Comparison of ENCODE assay signal across 20 cellular contexts in the genomic region with DNA sequence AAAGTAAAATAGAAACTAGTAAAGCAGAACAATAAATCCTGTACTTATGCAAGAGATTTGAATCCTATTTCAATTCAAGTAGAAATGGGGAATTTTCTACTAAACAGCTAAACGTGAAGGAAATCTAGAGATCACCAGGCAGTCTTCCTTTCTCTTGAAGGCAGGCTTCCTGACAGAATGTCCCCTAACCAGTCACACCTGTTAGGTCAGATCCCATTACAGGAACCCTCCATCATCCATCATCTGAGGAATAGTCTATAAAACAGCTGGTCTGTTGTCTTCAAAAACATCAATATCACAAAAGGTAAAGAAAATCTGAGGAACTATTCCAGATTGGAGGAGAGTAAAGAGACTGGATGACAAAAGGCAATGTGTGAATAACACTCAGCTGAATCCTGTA. TPM values are rescaled to one million over a fixed set of nuclear protein-coding genes. Genes with fewer than 3 reads are reported as not detected.
DNase-seq lines count a peak whose midpoint lies in the region; ATAC-seq, FAIRE-seq and TF ChIP-seq lines count a peak whose summit lies in the region.
"Had no signal": no experiment of that assay in that cellular context is flagged by ENCODE, and none has a peak within 500 bp of the region (broad histone marks: within the 10 kb centered on the region; RNA-seq: fewer than 3 reads in every experiment).

No MANE protein-coding gene starts in this region.

- H4K91ac ChIP-seq in H1 (replicated peaks; ENCODE audit: insufficient read length, low read length), result no peak overlapping the region

- intact Hi-C loops in spleen (cut with DNase I; ENCODE audit: low total_unique reads), result no loop called here

- peak overlapping the region; percentile 13 to 43; a peak in 1 of 4 replicates for H3K4me2 ChIP-seq in H1 (ENCODE audit: insufficient read depth in 1 of 2, low read depth in 2 of 2, low read length in 2 of 2)

- no peak overlapping the region for H3K23ac ChIP-seq in H1 (ENCODE audit: insufficient read length)

- H2BK120ac ChIP-seq in H1 (replicated peaks; ENCODE audit: low read depth, low read length), result no peak overlapping the region

- TF ChIP-seq POLR2A in H1 (IDR thresholded peaks at IDR 0.05; ENCODE audit: control extremely low read depth in 1 of 2, low read depth in 2 of 2, low read length in 2 of 2) (no peak), spleen (IDR thresholded peaks at IDR 0.05) (no peak)

- H3K14ac ChIP-seq in H1 (ENCODE audit: insufficient read length), result no peak overlapping the region

- H3K27ac Mint-ChIP-seq in progenitor cell of endocrine pancreas, result peak overlapping the region; percentile 46
- H3K27ac Mint-ChIP-seq: activated CD8-positive, alpha-beta T cell treated with anti-CD3 and anti-CD28 coated beads, Interleukin-2, amount 10 ng/mL, durations not matched to agents 7 days and 5 days; activated naive CD8-positive, alpha-beta T cell treated with anti-CD3 and anti-CD28 coated beads, Interleukin-2, amount 10 ng/mL, durations not matched to agents 7 days and 5 days; brain; HFFc6; natural killer cell treated with Interleukin-12 subunit alpha and Interleukin-12 subunit beta and Interleukin-15 and Interleukin-18, amount 100 ng/mL, for 72 hours had no signal

- H3K4me1 ChIP-seq in H1 (replicated peaks in 1 of 4; ENCODE audit: control insufficient read depth in 3 of 4, insufficient read depth in 4 of 4, low read length in 3 of 4) (peaks cover 0 to 4% (median 1%) of the 10 kb centered on the region in 4 experiments; a peak in 3 of 7 replicates), spleen (peaks cover 3 to 93% (median 57%) of the 10 kb centered on the region in 6 donors)
- H3K4me1 ChIP-seq: BE2C had no signal

- H3K4me3 ChIP-seq in H1 (ENCODE audit: extremely low read depth in 1 of 4, insufficient read depth in 2 of 4, low read depth in 3 of 4, low read length in 4 of 4) (peak overlapping the region in 1 of 4 experiments; percentile 9; a peak in 1 of 8 replicates), spleen (no peak overlapping the region)
- H3K4me3 ChIP-seq: esophagus muscularis mucosa, skin epidermis, thoracic aorta had no signal

- no peak overlapping the region for H2BK12ac ChIP-seq in H1 (ENCODE audit: low read depth, low read length)

- no peak overlapping the region for H3K4ac ChIP-seq in H1 (replicated peaks; ENCODE audit: insufficient read length, low read depth, low read length)

- POLR2A ChIA-PET in H1 (lab: Charles Lee; ENCODE audit: partially characterized antibody), result interaction anchor here (1.9 kb wide), 1 partner anchor 22 kb away, joined by 5 read pairs; no protein-coding TSS in a partner anchor

- H3K27ac ChIP-seq in H1 (ENCODE audit: low read depth, low read length), result no peak overlapping the region
- H3K27ac ChIP-seq in spleen, result peak overlapping the region in 3 of 8 donors; percentile 9 to 68 (median 48)
- H3K27ac ChIP-seq: esophagus muscularis mucosa, skin epidermis, thoracic aorta had no signal

- no peak overlapping the region for H2BK20ac ChIP-seq in H1 (ENCODE audit: low read length)

- peaks cover 0 to 2% of the 10 kb centered on the region in 2 experiments for H4K20me1 ChIP-seq in H1 (replicated peaks in 1 of 2; ENCODE audit: control insufficient read depth in 1 of 2, insufficient read depth in 2 of 2, low read length in 2 of 2)

- WGBS in H1 (ENCODE audit: extremely low coverage in 1 of 2, insufficient coverage in 1 of 2, insufficient read length in 1 of 2, insufficient replicate concordance in 2 of 2, low coverage in 1 of 2, low lambda C conversion rate in 2 of 2, missing lambda C conversion rate in 1 of 2), 2 experiments, result 21% methylated on average over 1 of the region's 1 CpG; no CpG with 5 or more reads in 1 of the 2 experiments
- WGBS in spleen, 5 donors, result 18 to 37% (median 23%) methylated on average over 1 of the region's 1 CpG

- TF ChIP-seq RAD21 in H1 (IDR thresholded peaks at IDR 0.05 in 1 of 2, conservative IDR thresholded peaks at IDR 0.05 in 1 of 2; ENCODE audit: low read depth in 2 of 2, low read length in 2 of 2), result no peak

- FAIRE-seq in H1 (lab: Jason Lieb, UNC), result peak; percentile 58

- no peak overlapping the region for H3K4me3 Mint-ChIP-seq in progenitor cell of endocrine pancreas (ENCODE audit: low read depth)
- H3K4me3 Mint-ChIP-seq: activated CD8-positive, alpha-beta T cell treated with anti-CD3 and anti-CD28 coated beads, Interleukin-2, amount 10 ng/mL, durations not matched to agents 7 days and 5 days; activated naive CD8-positive, alpha-beta T cell treated with anti-CD3 and anti-CD28 coated beads, Interleukin-2, amount 10 ng/mL, durations not matched to agents 7 days and 5 days; brain; HFFc6; natural killer cell treated with Interleukin-12 subunit alpha and Interleukin-12 subunit beta and Interleukin-15 and Interleukin-18, amount 100 ng/mL, for 72 hours had no signal

- H3K56ac ChIP-seq in H1 (replicated peaks; ENCODE audit: insufficient read length, low read depth, low read length), result no peak overlapping the region

- CTCF ChIA-PET in H1 (lab: Charles Lee; ENCODE audit: partially characterized antibody), result interaction anchor here (1.2 kb wide), 2 partner anchors 10 to 135 kb away, joined by 3 to 5 read pairs; no protein-coding TSS in a partner anchor

- no peak for ATAC-seq in HG03108 (IDR thresholded peaks at IDR 0.05; ENCODE audit: unreplicated experiment)
- ATAC-seq: activated CD8-positive, alpha-beta T cell treated with anti-CD3 and anti-CD28 coated beads, Interleukin-2, amount 10 ng/mL, durations not matched to agents 7 days and 5 days; natural killer cell treated with Interleukin-12 subunit alpha and Interleukin-12 subunit beta and Interleukin-15 and Interleukin-18, amount 100 ng/mL, for 72 hours had no signal

- H3K27me3 Mint-ChIP-seq in progenitor cell of endocrine pancreas, result no peaks in the 10 kb centered on the region
- H3K27me3 Mint-ChIP-seq: activated naive CD8-positive, alpha-beta T cell treated with anti-CD3 and anti-CD28 coated beads, Interleukin-2, amount 10 ng/mL, durations not matched to agents 7 days and 5 days; brain had no signal

- no peak overlapping the region for H2BK15ac ChIP-seq in H1 (ENCODE audit: low read length)

- H3K9me3 ChIP-seq in H1 (ENCODE audit: insufficient read depth in 2 of 2, low read depth in 1 of 2, low read length in 1 of 2) (peaks cover 4 to 7% of the 10 kb centered on the region in 2 experiments), spleen (peaks cover 0 to 10% (median 7%) of the 10 kb centered on the region in 8 donors)
- H3K9me3 ChIP-seq: BE2C, esophagus muscularis mucosa, thoracic aorta had no signal

- 0 out of 2 replicates have a peak, but pooled peaks cover 3% of the 10 kb centered on the region for H3K79me1 ChIP-seq in H1 (ENCODE audit: low read depth, low read length)

- no peak overlapping the region for H2AFZ ChIP-seq in H1 (ENCODE audit: low read length)

- no peaks in the 10 kb centered on the region for H3K23me2 ChIP-seq in H1 (ENCODE audit: low read depth, low read length)

- DNase-seq in ELF-1 (ENCODE audit: low read depth, low spot score), result peak; percentile 40
- peak; percentile 71 for DNase-seq in LHCN-M2 (ENCODE audit: low read depth)
- DNase-seq in H1 (ENCODE audit: low read depth in 1 of 2, low spot score in 2 of 2), result no peak
- no peak for DNase-seq in progenitor cell of endocrine pancreas (ENCODE audit: low spot score, unreplicated experiment)
- DNase-seq in NCI-H1436 treated with DMSO at 0.1 percent for 48 hours (lab: John Stamatoyannopoulos, UW), result no peak
- no peak for DNase-seq in spleen
- DNase-seq: activated CD8-positive, alpha-beta T cell treated with anti-CD3 and anti-CD28 coated beads, Interleukin-2, amount 10 ng/mL, durations not matched to agents 7 days and 5 days; activated naive CD8-positive, alpha-beta T cell treated with anti-CD3 and anti-CD28 coated beads, Interleukin-2, amount 10 ng/mL, durations not matched to agents 7 days and 5 days; BE2C; HFFc6; mammary epithelial cell; NCI-H187 treated with DMSO at 0.1 percent for 48 hours; NCI-H526 treated with DMSO at 0.1 percent for 48 hours; posterior cingulate gyrus had no signal

- peaks cover 20% of the 10 kb centered on the region for H3K36me3 Mint-ChIP-seq in progenitor cell of endocrine pancreas (ENCODE audit: insufficient read depth)

- no peak overlapping the region for H3K18ac ChIP-seq in H1 (ENCODE audit: extremely low read depth, low read length)

- H4K5ac ChIP-seq in H1 (ENCODE audit: insufficient read length, low read depth, low read length), result no peak overlapping the region

- H3K4me1 Mint-ChIP-seq in progenitor cell of endocrine pancreas (ENCODE audit: low read depth), result peaks cover 19% of the 10 kb centered on the region

- H3K36me3 ChIP-seq in H1 (ENCODE audit: control insufficient read depth in 2 of 4, insufficient read depth in 4 of 4, low read length in 3 of 4) (peaks cover 0 to 6% (median 0%) of the 10 kb centered on the region in 4 experiments; a peak in 3 of 8 replicates), spleen (peaks cover 0 to 9% (median 0%) of the 10 kb centered on the region in 6 donors)
- H3K36me3 ChIP-seq: BE2C, esophagus muscularis mucosa, thoracic aorta had no signal

- 0 out of 3 replicates have a peak, but pooled peaks of 1 of the 2 experiments have one; percentile 32 for TF ChIP-seq EP300 in H1 (IDR thresholded peaks at IDR 0.05; ENCODE audit: borderline replicate concordance in 1 of 2, low read depth in 2 of 2, low read length in 2 of 2)

- H3K9ac ChIP-seq in H1 (replicated peaks in 1 of 4; ENCODE audit: extremely low read depth in 1 of 4, low read depth in 3 of 4, low read length in 3 of 4), result no peak overlapping the region

- peaks cover 16% of the 10 kb centered on the region for H3K9me3 Mint-ChIP-seq in progenitor cell of endocrine pancreas (ENCODE audit: low read depth)
- H3K9me3 Mint-ChIP-seq: HFFc6; natural killer cell treated with Interleukin-12 subunit alpha and Interleukin-12 subunit beta and Interleukin-15 and Interleukin-18, amount 100 ng/mL, for 72 hours had no signal

- no peak overlapping the region for H2AK5ac ChIP-seq in H1 (ENCODE audit: low read depth, low read length)

- no peak overlapping the region for H2BK5ac ChIP-seq in H1 (ENCODE audit: low read depth, low read length)

- no peak overlapping the region for H4K8ac ChIP-seq in H1 (ENCODE audit: extremely low read depth, insufficient read depth, low read length)

- peaks cover 2 to 97% of the 10 kb centered on the region in 2 experiments; a peak in 3 of 4 replicates for H3K79me2 ChIP-seq in H1 (ENCODE audit: control insufficient read depth in 1 of 2, insufficient read depth in 2 of 2, low read length in 2 of 2)

- no peak for TF ChIP-seq CTCF in H1 (IDR thresholded peaks at IDR 0.05; ENCODE audit: control extremely low read depth in 1 of 3, insufficient read depth in 1 of 3, low read depth in 1 of 3, low read length in 3 of 3)
- no peak for TF ChIP-seq CTCF in progenitor cell of endocrine pancreas (IDR thresholded peaks at IDR 0.05; ENCODE audit: unreplicated experiment)
- no peak for TF ChIP-seq CTCF in spleen (IDR thresholded peaks at IDR 0.05 in 8 of 11, conservative IDR thresholded peaks at IDR 0.05 in 3 of 11)

- H3K27me3 ChIP-seq in H1 (replicated peaks in 1 of 4; ENCODE audit: control insufficient read depth in 3 of 4, extremely low read depth in 1 of 4, insufficient read depth in 3 of 4, low read length in 3 of 4), result no peaks in the 10 kb centered on the region
- H3K27me3 ChIP-seq in spleen (replicated peaks in 1 of 7), result no peaks in the 10 kb centered on the region
- H3K27me3 ChIP-seq: BE2C, esophagus muscularis mucosa had no signal

RNA-seq across cellular contexts. Expression of gene USP6NL, which starts 23.6 kb away (rescaled TPM):
- 11.0 and 11.4 TPM in 2 replicates for total RNA-seq in LHCN-M2 (2014; rRNA removed)
- polyA plus RNA-seq in LHCN-M2 (2012), result 3.9 TPM
- 27.6 and 28.8 TPM in 2 replicates for total RNA-seq in H1 (2021; fragmentation: NEBNext Ultra II Directional; extraction: Animal tissue kit (Norgen Biotek cat#: 25700))
- polyA plus RNA-seq in H1 (2011; rRNA removed), result 9.8 and 10.9 TPM in 2 replicates
- 10.8 TPM for polyA plus RNA-seq in H1 (2011; cell fraction: cytosol; rRNA removed)
- 15.8 TPM for polyA plus RNA-seq in H1 (2011; cell fraction: nucleus; rRNA removed)
- polyA plus RNA-seq in H1 (2012, experiment 1 of 2), result 11.7 to 20.3 TPM (median 14.8 TPM) in 4 replicates
- polyA plus RNA-seq in H1 (2012, experiment 2 of 2), result 2.5 TPM
- polyA plus RNA-seq in H1 (2013, experiment 1 of 2), result 16.5 TPM
- polyA plus RNA-seq in H1 (2013, experiment 2 of 2), result 17.4 TPM
- 17.5 and 19.8 TPM in 2 replicates for polyA minus RNA-seq in H1 (2011; rRNA and poly(A)+ RNA removed)
- 10.4 TPM for polyA minus RNA-seq in H1 (2011; cell fraction: cytosol; rRNA and poly(A)+ RNA removed)
- 33.2 TPM for polyA minus RNA-seq in H1 (2011; cell fraction: nucleus; rRNA and poly(A)+ RNA removed)
- total RNA-seq in progenitor cell of endocrine pancreas, result 37.3 and 39.2 TPM in 2 replicates
- total RNA-seq in spleen, result 10 to 100 TPM; 35.4 to 51.7 (median 43.8) TPM
- 10 to 100 TPM; 11.0 to 13.9 (median 13.6) TPM for polyA plus RNA-seq in spleen

Comparison
In these comparisons a context has a peak if more than half of its experiments do, and no peak if none do; other contexts are left out.
1. DNase-seq: peak in ELF-1 (single experiment) and LHCN-M2 (single experiment); none in H1 (0 of 2), progenitor cell of endocrine pancreas (single experiment), NCI-H1436 treated with DMSO at 0.1 percent for 48 hours (single experiment) and spleen (single experiment).